ENCODE assay signal across 9 cellular contexts in genomic region chr9:15211994-15212501, GRCh38.
DNase-seq lines count a peak whose midpoint lies in the region; ATAC-seq and TF ChIP-seq lines count a peak whose summit lies in the region.
"Had no signal": no experiment of that assay in that cellular context is flagged by ENCODE, and none has a peak within 500 bp of the region (broad histone marks: within the 10 kb centered on the region; RNA-seq: fewer than 3 reads in every experiment).

No MANE protein-coding gene starts in this region.

- intact Hi-C loops in ovary (cut with DNase I), result loop anchor here in 3 of 4 donors (5.0 to 10.0 kb wide), 5 partner anchors 93 to 393 kb away; partner anchors contain the start of genes SNAPC3 (in 1 of the 3) and TTC39B (in 1 of the 3)

- H3K36me3 ChIP-seq in gastroesophageal sphincter, result no peaks in the 10 kb centered on the region
- H3K36me3 ChIP-seq in skeletal muscle satellite cell (ENCODE audit: insufficient read depth, low read length), result no peaks in the 10 kb centered on the region
- H3K36me3 ChIP-seq in ovary, result no peaks in the 10 kb centered on the region
- H3K36me3 ChIP-seq: cardiac muscle cell had no signal

- no peaks in the 10 kb centered on the region for H3K9me3 ChIP-seq in gastroesophageal sphincter
- H3K9me3 ChIP-seq in skeletal muscle satellite cell (replicated peaks; ENCODE audit: low read length), result no peaks in the 10 kb centered on the region
- H3K9me3 ChIP-seq in ovary, result no peaks in the 10 kb centered on the region

- TF ChIP-seq CTCF in gastroesophageal sphincter (IDR thresholded peaks at IDR 0.05), result no peak
- TF ChIP-seq CTCF in ovary (IDR thresholded peaks at IDR 0.05), result no peak

- H3K4me2 ChIP-seq in skeletal muscle satellite cell (ENCODE audit: low read length), result no peak overlapping the region

- H3K4me1 ChIP-seq in gastroesophageal sphincter (peaks cover 0 to 16% (median 7%) of the 10 kb centered on the region in 3 donors), skeletal muscle satellite cell (ENCODE audit: control insufficient read depth, insufficient read depth, low read length) (peaks cover 15% of the 10 kb centered on the region), ovary (ENCODE audit: insufficient read depth) (no peaks in the 10 kb centered on the region)

- WGBS in gastroesophageal sphincter (ENCODE audit: low coverage in 1 of 2), 2 donors, result 61 to 64% methylated on average over 3 of the region's 3 CpGs
- WGBS in ovary, 3 donors, result 55 to 71% (median 62%) methylated on average over 3 of the region's 3 CpGs

- DNase-seq in amniotic epithelial cell (ENCODE audit: low read depth) (peak; percentile 97), ovary (no peak), SW 1271 (lab: John Stamatoyannopoulos, UW) (no peak), GDM1 (lab: John Stamatoyannopoulos, UW) (no peak), SKM-1 treated with dmso at 0.1 percent for 144 hours (lab: John Stamatoyannopoulos, UW; ENCODE audit: unreplicated experiment) (no peak)

- no peaks in the 10 kb centered on the region for H3K27me3 ChIP-seq in gastroesophageal sphincter
- H3K27me3 ChIP-seq in skeletal muscle satellite cell (ENCODE audit: control insufficient read depth, insufficient read depth, low read length), result no peaks in the 10 kb centered on the region
- no peaks in the 10 kb centered on the region for H3K27me3 ChIP-seq in ovary
- H3K27me3 ChIP-seq: cardiac muscle cell had no signal

- H3K4me3 ChIP-seq in gastroesophageal sphincter (no peak overlapping the region), skeletal muscle satellite cell (ENCODE audit: low read length) (no peak overlapping the region), ovary (no peak overlapping the region)
- H3K4me3 ChIP-seq: cardiac muscle cell had no signal

- H3K27ac ChIP-seq in gastroesophageal sphincter (peak overlapping the region; percentile 52 to 58 (median 53)), ovary (no peak overlapping the region)
- H3K27ac ChIP-seq: cardiac muscle cell had no signal

- H3K9ac ChIP-seq in skeletal muscle satellite cell (ENCODE audit: low read depth, low read length), result peak overlapping the region; percentile 11

- ATAC-seq in GM19463 (IDR thresholded peaks at IDR 0.05; ENCODE audit: unreplicated experiment), result peak; percentile 13
- no peak for ATAC-seq in gastroesophageal sphincter

- TF ChIP-seq POLR2A in gastroesophageal sphincter (IDR thresholded peaks at IDR 0.05) (no peak), ovary (IDR thresholded peaks at IDR 0.05) (no peak)

- TF ChIP-seq EP300 in gastroesophageal sphincter (IDR thresholded peaks at IDR 0.05) (no peak), ovary (IDR thresholded peaks at IDR 0.05) (no peak)

Comparison
In these comparisons a context has a peak if more than half of its experiments do, and no peak if none do; other contexts are left out.
1. H3K27ac ChIP-seq: peak in gastroesophageal sphincter (4 of 4); none in ovary (0 of 2).